ENCODE assay signal across 8 cellular contexts in genomic region chr3:67654832-67655152, GRCh38. TPM values are rescaled to one million over a fixed set of nuclear protein-coding genes. Genes with fewer than 3 reads are reported as not detected.
A peak's percentile ranks its signal among the peaks of the same experiment; 100 is the strongest.
DNase-seq lines count a peak whose midpoint lies in the region; ATAC-seq and TF ChIP-seq lines count a peak whose summit lies in the region.

No MANE protein-coding gene starts in this region.

- H3K4me3 ChIP-seq in MM.1S (ENCODE audit: low read length): peak overlapping the region; percentile 77
- H3K4me3 ChIP-seq in muscle layer of colon (ENCODE audit: low read depth in 1 of 2, low read length in 2 of 2): peak overlapping the region; percentile 77 to 92

- peaks cover 10 to 16% of the 10 kb centered on the region in 2 donors for H3K36me3 Mint-ChIP-seq in CD14-positive monocyte

- peak overlapping the region; percentile 76; the same call in 1 of the 2 replicates for H3K27ac ChIP-seq in MM.1S (ENCODE audit: low read length)
- peak overlapping the region; percentile 80 for H3K27ac ChIP-seq in cingulate gyrus (ENCODE audit: low read depth, low read length)
- H3K27ac ChIP-seq in muscle layer of colon (ENCODE audit: low read depth, low read length): peak overlapping the region; percentile 75

- H3K9me2 ChIP-seq in MM.1S (replicated peaks; ENCODE audit: insufficient read depth, low read length): no peaks in the 10 kb centered on the region

- no peak for ATAC-seq in HG03342 (IDR thresholded peaks at IDR 0.05; ENCODE audit: unreplicated experiment)
- ATAC-seq in GM19023 (IDR thresholded peaks at IDR 0.05; ENCODE audit: unreplicated experiment): no peak
- no peak for ATAC-seq in HG02981 (IDR thresholded peaks at IDR 0.05; ENCODE audit: unreplicated experiment)

- H3K27me3 Mint-ChIP-seq in CD14-positive monocyte (ENCODE audit: low read depth in 3 of 3): peaks cover 10 to 35% (median 33%) of the 10 kb centered on the region in 3 donors

- H3F3A ChIP-seq in MM.1S (ENCODE audit: insufficient read depth, low read length): 0 out of 2 replicates have a peak, but pooled peaks cover 5% of the 10 kb centered on the region

- H3K79me2 ChIP-seq in MM.1S (ENCODE audit: low read length): peaks cover 40% of the 10 kb centered on the region

- H3K4me1 Mint-ChIP-seq in CD14-positive monocyte: peaks cover 46% of the 10 kb centered on the region

- H3K4me2 ChIP-seq in MM.1S (ENCODE audit: low read depth, low read length): peak overlapping the region; percentile 83

- DNase-seq in CD14-positive monocyte (ENCODE audit: low spot score): peak; percentile 49
- DNase-seq in MM.1S: no peak
- DNase-seq in stimulated activated CD4-positive, alpha-beta T cell treated with anti-CD3 and anti-CD28 coated beads, Interleukin-2, amount 100 ng/mL, for 24 hours: no peak

- H4K20me1 ChIP-seq in MM.1S (ENCODE audit: insufficient read depth, low read length): no peaks in the 10 kb centered on the region

- H3K4me1 ChIP-seq in MM.1S (ENCODE audit: low read length): peaks cover 4% of the 10 kb centered on the region
- H3K4me1 ChIP-seq in muscle layer of colon (ENCODE audit: insufficient read depth, low read length): peaks cover 11% of the 10 kb centered on the region

- no peaks in the 10 kb centered on the region for H3K36me3 ChIP-seq in MM.1S (replicated peaks; ENCODE audit: insufficient read depth, low read length)
- H3K36me3 ChIP-seq in muscle layer of colon (ENCODE audit: insufficient read depth, low read length): no peaks in the 10 kb centered on the region

- peak overlapping the region in 4 of 7 donors; percentile 11 to 54 (median 30) for H3K27ac Mint-ChIP-seq in CD14-positive monocyte

- H3K9me3 ChIP-seq in MM.1S (replicated peaks; ENCODE audit: insufficient read depth, low read length) (no peaks in the 10 kb centered on the region), muscle layer of colon (ENCODE audit: low read length) (no peaks in the 10 kb centered on the region)

- no peak for TF ChIP-seq CTCF in CD14-positive monocyte (IDR thresholded peaks at IDR 0.05)
- no peak for TF ChIP-seq CTCF in MM.1S (IDR thresholded peaks at IDR 0.05; ENCODE audit: low read length)

- intact Hi-C loops in CD14-positive monocyte (cut with micrococcal nuclease): no loop called here

- H3K4me3 Mint-ChIP-seq in CD14-positive monocyte: peak overlapping the region; percentile 82 to 94

- H3K9me3 Mint-ChIP-seq in CD14-positive monocyte: peaks cover 0 to 12% (median 9%) of the 10 kb centered on the region in 7 donors

- H3K9ac ChIP-seq in MM.1S (ENCODE audit: low read length) (peak overlapping the region; percentile 90), muscle layer of colon (ENCODE audit: low read length) (peak overlapping the region; percentile 81)

- no peaks in the 10 kb centered on the region for H3K27me3 ChIP-seq in MM.1S (replicated peaks; ENCODE audit: insufficient read depth, low read length)
- no peaks in the 10 kb centered on the region for H3K27me3 ChIP-seq in muscle layer of colon (ENCODE audit: control insufficient read depth in 1 of 2, insufficient read depth in 2 of 2, low read length in 2 of 2)

- H2AFZ ChIP-seq in MM.1S (ENCODE audit: low read length): peak overlapping the region; percentile 94

RNA-seq across cellular contexts. Expression of gene SUCLG2, which starts 0.4 kb away (rescaled TPM):
- polyA plus RNA-seq in CD14-positive monocyte: 10 to 100 TPM; 32.9 to 37.5 TPM
